19 cellular contexts compared by ENCODE assay signal in genomic region chr4:169333265-169333664, GRCh38.
A peak's percentile ranks its signal among the peaks of the same experiment; 100 is the strongest.
DNase-seq lines count a peak whose midpoint lies in the region; ATAC-seq, FAIRE-seq and TF ChIP-seq lines count a peak whose summit lies in the region.
"Had no signal": no experiment of that assay in that cellular context is flagged by ENCODE, and none has a peak within 500 bp of the region (broad histone marks: within the 10 kb centered on the region; RNA-seq: fewer than 3 reads in every experiment).

No MANE protein-coding gene starts in this region.

- H4K8ac ChIP-seq in H1 (ENCODE audit: extremely low read depth, insufficient read depth, low read length) (no peak overlapping the region), mesendoderm (ENCODE audit: low read depth, low read length) (no peak overlapping the region)

- H2AK5ac ChIP-seq in H1 (ENCODE audit: low read depth, low read length) = no peak overlapping the region
- H2AK5ac ChIP-seq in mesendoderm (ENCODE audit: low read length) = peak overlapping the region; percentile 1

- CTCF ChIA-PET in Caco-2 (lab: Charles Lee) (no interaction called here), H1 (lab: Charles Lee; ENCODE audit: partially characterized antibody) (no interaction called here)

- H3K4me1 ChIP-seq in Caco-2 (peaks cover 21% of the 10 kb centered on the region), HUES48 (ENCODE audit: control insufficient read depth, insufficient read depth, low read length) (peaks cover 4% of the 10 kb centered on the region; the same call in 1 of the 2 replicates), H1 (replicated peaks in 1 of 4; ENCODE audit: control insufficient read depth in 3 of 4, insufficient read depth in 4 of 4, low read length in 3 of 4) (no peaks in the 10 kb centered on the region), mesendoderm (ENCODE audit: control insufficient read depth, low read depth, low read length) (peaks cover 6% of the 10 kb centered on the region), body of pancreas (no peaks in the 10 kb centered on the region)

- H3K18ac ChIP-seq in H1 (ENCODE audit: extremely low read depth, low read length) = no peak overlapping the region
- H3K18ac ChIP-seq in mesendoderm (ENCODE audit: low read length) = peak overlapping the region; percentile 15

- H2BK15ac ChIP-seq in H1 (ENCODE audit: low read length) = no peak overlapping the region
- no peak overlapping the region for H2BK15ac ChIP-seq in mesendoderm (replicated peaks; ENCODE audit: low read depth)

- H3K9me3 Mint-ChIP-seq in Caco-2 (ENCODE audit: unreplicated experiment) = no peaks in the 10 kb centered on the region
- H3K9me3 Mint-ChIP-seq: HFFc6 had no signal

- no peak for TF ChIP-seq EP300 in H1 (IDR thresholded peaks at IDR 0.05; ENCODE audit: borderline replicate concordance in 1 of 2, low read depth in 2 of 2, low read length in 2 of 2)

- peak overlapping the region; percentile 11 for H4K91ac ChIP-seq in H1 (replicated peaks; ENCODE audit: insufficient read length, low read length)

- no peak for TF ChIP-seq POLR2A in H1 (IDR thresholded peaks at IDR 0.05; ENCODE audit: control extremely low read depth in 1 of 2, low read depth in 2 of 2, low read length in 2 of 2)
- TF ChIP-seq POLR2A in body of pancreas (IDR thresholded peaks at IDR 0.05) = no peak

- no peak overlapping the region for H3K14ac ChIP-seq in H1 (ENCODE audit: insufficient read length)

- no peak overlapping the region for H3K9ac ChIP-seq in HUES48 (ENCODE audit: low read depth, low read length)
- no peak overlapping the region for H3K9ac ChIP-seq in H1 (replicated peaks in 1 of 4; ENCODE audit: extremely low read depth in 1 of 4, low read depth in 3 of 4, low read length in 3 of 4)
- H3K9ac ChIP-seq in mesendoderm (ENCODE audit: low read length) = no peak overlapping the region
- H3K9ac ChIP-seq: BLaER1 had no signal

- no peak overlapping the region for H2AFZ ChIP-seq in H1 (ENCODE audit: low read length)

- no peak overlapping the region; the same call in 1 of the 2 replicates for H2BK12ac ChIP-seq in H1 (ENCODE audit: low read depth, low read length)

- H3K4me1 Mint-ChIP-seq in Caco-2 (ENCODE audit: low read depth, unreplicated experiment) = peaks cover 32% of the 10 kb centered on the region
- H3K4me1 Mint-ChIP-seq: CD14-positive monocyte; CD4-positive, alpha-beta memory T cell had no signal

- no peak overlapping the region for H2BK20ac ChIP-seq in H1 (ENCODE audit: low read length)

- no TSS peak for BruUV-seq in Caco-2 (replicated peaks; lab: Mats Ljungman, UMichigan)

- H3K36me3 Mint-ChIP-seq in Caco-2 (ENCODE audit: insufficient read depth, unreplicated experiment) = no peaks in the 10 kb centered on the region
- H3K36me3 Mint-ChIP-seq: CD14-positive monocyte; CD4-positive, alpha-beta memory T cell had no signal

- no peak for FAIRE-seq in H1 (lab: Jason Lieb, UNC)
- FAIRE-seq: H54 had no signal

- no peak overlapping the region for H4K5ac ChIP-seq in H1 (ENCODE audit: insufficient read length, low read depth, low read length)
- H4K5ac ChIP-seq in mesendoderm (ENCODE audit: low read length) = peak overlapping the region; percentile 8

- POLR2A ChIA-PET in Caco-2 (lab: Charles Lee) (no interaction called here), H1 (lab: Charles Lee; ENCODE audit: partially characterized antibody) (no interaction called here)

- no peaks in the 10 kb centered on the region for H3K27me3 Mint-ChIP-seq in Caco-2 (ENCODE audit: insufficient read depth, unreplicated experiment)

- peak overlapping the region; percentile 24 for H3K27ac Mint-ChIP-seq in Caco-2 (ENCODE audit: unreplicated experiment)
- H3K27ac Mint-ChIP-seq: CD14-positive monocyte; CD4-positive, alpha-beta memory T cell; HFFc6 had no signal

- ATAC-seq in GM21360 (IDR thresholded peaks at IDR 0.05; ENCODE audit: unreplicated experiment) = no peak
- ATAC-seq in body of pancreas = no peak
- ATAC-seq: HCT116 had no signal

- H3K4me3 ChIP-seq in Caco-2 (ENCODE audit: low read depth, low read length) = no peak overlapping the region
- H3K4me3 ChIP-seq in HUES48 (ENCODE audit: low read depth, low read length) = no peak overlapping the region
- no peak overlapping the region for H3K4me3 ChIP-seq in H1 (ENCODE audit: extremely low read depth in 1 of 4, insufficient read depth in 2 of 4, low read depth in 3 of 4, low read length in 4 of 4)
- H3K4me3 ChIP-seq in mesendoderm (ENCODE audit: low read length) = no peak overlapping the region
- no peak overlapping the region for H3K4me3 ChIP-seq in body of pancreas
- H3K4me3 ChIP-seq: BLaER1 had no signal

- no peak for TF ChIP-seq RAD21 in H1 (IDR thresholded peaks at IDR 0.05 in 1 of 2, conservative IDR thresholded peaks at IDR 0.05 in 1 of 2; ENCODE audit: low read depth in 2 of 2, low read length in 2 of 2)

- no peaks in the 10 kb centered on the region for H3K79me2 ChIP-seq in H1 (ENCODE audit: control insufficient read depth in 1 of 2, insufficient read depth in 2 of 2, low read length in 2 of 2)
- H3K79me2 ChIP-seq in mesendoderm (ENCODE audit: control insufficient read depth, insufficient read depth, low read length) = no peaks in the 10 kb centered on the region

- H2BK5ac ChIP-seq in H1 (ENCODE audit: low read depth, low read length) = no peak overlapping the region
- peak overlapping the region; percentile 58 for H2BK5ac ChIP-seq in mesendoderm (ENCODE audit: low read length)

- H3K4me2 ChIP-seq in H1 (ENCODE audit: insufficient read depth in 1 of 2, low read depth in 2 of 2, low read length in 2 of 2) (no peak overlapping the region), mesendoderm (ENCODE audit: low read length) (no peak overlapping the region)
- H3K4me2 ChIP-seq: BLaER1 had no signal

- H3K4ac ChIP-seq in H1 (replicated peaks; ENCODE audit: insufficient read length, low read depth, low read length) = no peak overlapping the region
- peak overlapping the region; percentile 94 for H3K4ac ChIP-seq in mesendoderm (ENCODE audit: low read depth, low read length)

- H3K9me3 ChIP-seq in Caco-2 (no peaks in the 10 kb centered on the region), HUES48 (ENCODE audit: control insufficient read depth, insufficient read depth, low read length) (no peaks in the 10 kb centered on the region), H1 (ENCODE audit: insufficient read depth in 2 of 2, low read depth in 1 of 2, low read length in 1 of 2) (peaks cover 0 to 3% of the 10 kb centered on the region in 2 experiments; a peak in 1 of 4 replicates), body of pancreas (no peaks in the 10 kb centered on the region)

- H4K20me1 ChIP-seq in H1 (replicated peaks in 1 of 2; ENCODE audit: control insufficient read depth in 1 of 2, insufficient read depth in 2 of 2, low read length in 2 of 2) = no peaks in the 10 kb centered on the region
- H4K20me1 ChIP-seq: BLaER1 had no signal

- 97% methylated on average over 4 of the region's 4 CpGs; no CpG with 5 or more reads in 1 of the 2 experiments for WGBS in H1 (ENCODE audit: extremely low coverage in 1 of 2, insufficient coverage in 1 of 2, insufficient read length in 1 of 2, insufficient replicate concordance in 2 of 2, low coverage in 1 of 2, low lambda C conversion rate in 2 of 2, missing lambda C conversion rate in 1 of 2), 2 experiments
- WGBS in mesendoderm (ENCODE audit: extremely low coverage, insufficient coverage, low lambda C conversion rate) = no CpG with 5 or more reads among the region's 4 CpGs
- 95 to 96% methylated on average over 4 of the region's 4 CpGs for WGBS in body of pancreas, 2 donors

- H3K4me3 Mint-ChIP-seq in Caco-2 (ENCODE audit: unreplicated experiment) = no peak overlapping the region
- H3K4me3 Mint-ChIP-seq: CD14-positive monocyte; CD4-positive, alpha-beta memory T cell; HFFc6 had no signal

- H3K36me3 ChIP-seq in Caco-2 (ENCODE audit: control insufficient read depth, insufficient read depth, low read length) (no peaks in the 10 kb centered on the region), HUES48 (ENCODE audit: control insufficient read depth, insufficient read depth, low read length) (no peaks in the 10 kb centered on the region), H1 (ENCODE audit: control insufficient read depth in 2 of 4, insufficient read depth in 4 of 4, low read length in 3 of 4) (no peaks in the 10 kb centered on the region), mesendoderm (ENCODE audit: control insufficient read depth, insufficient read depth, low read length) (no peaks in the 10 kb centered on the region), body of pancreas (replicated peaks in 1 of 2; ENCODE audit: insufficient read depth in 1 of 2, low read depth in 2 of 2) (no peaks in the 10 kb centered on the region)
- H3K36me3 ChIP-seq: BLaER1 had no signal

- intact Hi-C loops in Caco-2 (cut with micrococcal nuclease; ENCODE audit: unreplicated experiment) (no loop called here), body of pancreas (cut with DNase I) (no loop called here)

- H3K27me3 ChIP-seq in Caco-2 (replicated peaks; ENCODE audit: control insufficient read depth, insufficient read depth, low read length) (no peaks in the 10 kb centered on the region), HUES48 (ENCODE audit: control insufficient read depth, insufficient read depth, low read length) (no peaks in the 10 kb centered on the region), H1 (replicated peaks in 1 of 4; ENCODE audit: control insufficient read depth in 3 of 4, extremely low read depth in 1 of 4, insufficient read depth in 3 of 4, low read length in 3 of 4) (peaks cover 0 to 1% (median 0%) of the 10 kb centered on the region in 4 experiments; a peak in 1 of 7 replicates), mesendoderm (ENCODE audit: insufficient read depth, low read length, poor library complexity) (no peaks in the 10 kb centered on the region), body of pancreas (no peaks in the 10 kb centered on the region)
- H3K27me3 ChIP-seq: BLaER1 had no signal

- TF ChIP-seq CTCF in Caco-2 (IDR thresholded peaks at IDR 0.05; ENCODE audit: insufficient read depth in 1 of 2, low read depth in 1 of 2, low read length in 1 of 2, severe bottlenecking in 1 of 2, unreplicated experiment in 1 of 2) (no peak), H1 (IDR thresholded peaks at IDR 0.05; ENCODE audit: control extremely low read depth in 1 of 3, insufficient read depth in 1 of 3, low read depth in 1 of 3, low read length in 3 of 3) (no peak), body of pancreas (IDR thresholded peaks at IDR 0.05) (no peak)

- no peaks in the 10 kb centered on the region for H3K23me2 ChIP-seq in H1 (ENCODE audit: low read depth, low read length)

- no peak overlapping the region for H3K23ac ChIP-seq in H1 (ENCODE audit: insufficient read length)
- H3K23ac ChIP-seq in mesendoderm (ENCODE audit: low read length) = no peak overlapping the region

- H3K79me1 ChIP-seq in H1 (ENCODE audit: low read depth, low read length) (no peaks in the 10 kb centered on the region), mesendoderm (ENCODE audit: low read length) (no peaks in the 10 kb centered on the region)

- H3K27ac ChIP-seq in HUES48 (ENCODE audit: low read depth, low read length) (peak overlapping the region; percentile 66), H1 (ENCODE audit: low read depth, low read length) (no peak overlapping the region), mesendoderm (ENCODE audit: low read depth, low read length) (peak overlapping the region; percentile 52), body of pancreas (no peak overlapping the region)
- H3K27ac ChIP-seq: BLaER1, HL-60 had no signal

- H2BK120ac ChIP-seq in H1 (replicated peaks; ENCODE audit: low read depth, low read length) (no peak overlapping the region), mesendoderm (ENCODE audit: low read depth, low read length) (peak overlapping the region; percentile 92)

- no peak for DNase-seq in Caco-2
- no peak for DNase-seq in H1 (ENCODE audit: low read depth in 1 of 2, low spot score in 2 of 2)
- DNase-seq in mesendoderm = no peak
- DNase-seq in NCI-H226 = no peak
- DNase-seq in NAMALWA (ENCODE audit: low spot score) = no peak
- no peak for DNase-seq in body of pancreas
- DNase-seq: 8988T; Calu3; CD4-positive, alpha-beta memory T cell; DMS79 treated with DMSO at 0.1 percent for 48 hours; GF-D8; HFFc6 had no signal

- H3K56ac ChIP-seq in H1 (replicated peaks; ENCODE audit: insufficient read length, low read depth, low read length) (no peak overlapping the region), mesendoderm (ENCODE audit: low read length) (peak overlapping the region; percentile 31)

Comparison
In these comparisons a context has a peak if more than half of its experiments do, and no peak if none do; other contexts are left out.
1. H3K27ac ChIP-seq: peak in HUES48 (single experiment) and mesendoderm (single experiment); none in H1 (single experiment) and body of pancreas (0 of 4).